15 cellular contexts compared by ENCODE assay signal in the genomic region with DNA sequence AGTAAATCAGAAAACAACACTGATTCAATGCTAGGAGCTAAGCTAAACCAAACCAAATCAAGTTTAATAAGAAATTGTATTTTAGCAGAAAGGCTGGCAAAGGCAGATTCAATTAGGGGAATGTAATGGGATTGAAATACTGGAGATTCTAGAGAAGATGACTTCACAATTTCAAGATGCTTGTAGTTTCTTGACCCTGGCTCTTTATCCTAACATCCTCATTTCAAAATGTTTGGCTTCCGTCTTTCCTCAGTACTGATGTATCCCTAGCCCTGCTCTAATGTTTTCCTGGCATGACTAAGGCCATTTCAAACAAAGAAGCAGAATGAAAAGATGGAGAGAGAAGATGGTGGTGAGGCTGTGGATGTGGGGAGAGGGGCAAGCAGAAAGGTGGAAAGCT. TPM values are rescaled to one million over a fixed set of nuclear protein-coding genes. Genes with fewer than 3 reads are reported as not detected.
A peak's percentile ranks its signal among the peaks of the same experiment; 100 is the strongest.
DNase-seq lines count a peak whose midpoint lies in the region; ATAC-seq and TF ChIP-seq lines count a peak whose summit lies in the region.
"Had no signal": no experiment of that assay in that cellular context is flagged by ENCODE, and none has a peak within 500 bp of the region (broad histone marks: within the 10 kb centered on the region; RNA-seq: fewer than 3 reads in every experiment).

No MANE protein-coding gene starts in this region.

- peaks cover 43% of the 10 kb centered on the region for H3K27me3 Mint-ChIP-seq in activated CD4-positive, alpha-beta memory T cell treated with anti-CD3 and anti-CD28 coated beads for 36 hours

- H3K4me3 Mint-ChIP-seq in activated CD4-positive, alpha-beta memory T cell treated with anti-CD3 and anti-CD28 coated beads for 36 hours = no peak overlapping the region

- no peaks in the 10 kb centered on the region for H3K36me3 ChIP-seq in osteoblast (ENCODE audit: insufficient read depth, low read length)
- H3K36me3 ChIP-seq: heart left ventricle, prostate gland, thyroid gland had no signal

- H3K27ac ChIP-seq in osteoblast (ENCODE audit: low read depth, low read length) = peak overlapping the region; percentile 70
- H3K27ac ChIP-seq: prostate gland, SK-N-MC, thyroid gland had no signal

- no peak overlapping the region for H3K27ac Mint-ChIP-seq in activated CD4-positive, alpha-beta memory T cell treated with anti-CD3 and anti-CD28 coated beads for 36 hours

- H3K9me3 Mint-ChIP-seq in activated CD4-positive, alpha-beta memory T cell treated with anti-CD3 and anti-CD28 coated beads for 36 hours = no peaks in the 10 kb centered on the region

- no peaks in the 10 kb centered on the region for H3K36me3 Mint-ChIP-seq in activated CD4-positive, alpha-beta memory T cell treated with anti-CD3 and anti-CD28 coated beads for 36 hours

- H2AFZ ChIP-seq in osteoblast (ENCODE audit: low read length) = no peak overlapping the region

- peaks cover 3% of the 10 kb centered on the region for H4K20me1 ChIP-seq in osteoblast (ENCODE audit: insufficient read depth, low read length)

- CTCF ChIA-PET in activated CD4-positive, alpha-beta memory T cell treated with anti-CD3 and anti-CD28 coated beads for 36 hours (lab: Charles Lee) = interaction anchor here (0.6 kb wide), 1 partner anchor 56 kb away, joined by 3 read pairs; no protein-coding TSS in a partner anchor

- H3K4me3 ChIP-seq in choroid plexus epithelial cell (ENCODE audit: low read depth, low read length) (no peak overlapping the region), osteoblast (ENCODE audit: insufficient read depth, low read length) (no peak overlapping the region)
- H3K4me3 ChIP-seq: heart left ventricle, prostate gland, SK-N-MC, thyroid gland had no signal

- TF ChIP-seq CTCF in choroid plexus epithelial cell (conservative IDR thresholded peaks at IDR 0.05; ENCODE audit: low read depth, low read length) (no peak), osteoblast (IDR thresholded peaks at IDR 0.05; ENCODE audit: extremely low read depth, low read depth, low read length) (no peak)

- peaks cover 43% of the 10 kb centered on the region for H3K4me1 ChIP-seq in osteoblast (ENCODE audit: insufficient read depth, low read length)
- H3K4me1 ChIP-seq: prostate gland had no signal

- H3K79me2 ChIP-seq in osteoblast (ENCODE audit: insufficient read depth, low read length) = peaks cover 27% of the 10 kb centered on the region

- POLR2A ChIA-PET in activated CD4-positive, alpha-beta memory T cell treated with anti-CD3 and anti-CD28 coated beads for 36 hours (lab: Charles Lee) = no interaction called here

- intact Hi-C loops in activated CD4-positive, alpha-beta memory T cell treated with anti-CD3 and anti-CD28 coated beads for 36 hours (cut with micrococcal nuclease) = no loop called here

- DNase-seq in EH (ENCODE audit: low read depth) = peak; percentile 96
- DNase-seq in NCI-H226 = peak; percentile 69
- DNase-seq in choroid plexus epithelial cell (ENCODE audit: low read depth) = peak; percentile 85
- DNase-seq in osteoblast (ENCODE audit: insufficient read length, low spot score, missing footprints) = peak; percentile 91
- DNase-seq in SK-N-DZ (ENCODE audit: low spot score) = no peak
- DNase-seq in activated CD4-positive, alpha-beta memory T cell treated with anti-CD3 and anti-CD28 coated beads for 36 hours = no peak
- DNase-seq: activated effector memory CD4-positive, alpha-beta T cell treated with anti-CD3 and anti-CD28 coated beads, Interleukin-2, amount 50 U/mL, for 16 hours; GDM1; heart left ventricle; NCI-H2171 treated with DMSO at 0.1 percent for 48 hours; thyroid gland had no signal

- H3K4me1 Mint-ChIP-seq in activated CD4-positive, alpha-beta memory T cell treated with anti-CD3 and anti-CD28 coated beads for 36 hours (ENCODE audit: low read depth) = peaks cover 8% of the 10 kb centered on the region

- ATAC-seq in HG03196 (IDR thresholded peaks at IDR 0.05; ENCODE audit: unreplicated experiment) (no peak), GM19023 (IDR thresholded peaks at IDR 0.05; ENCODE audit: unreplicated experiment) (no peak)
- ATAC-seq: heart left ventricle had no signal

- peak overlapping the region; percentile 5 for H3K4me2 ChIP-seq in osteoblast (ENCODE audit: insufficient read depth, low read length)

- no peaks in the 10 kb centered on the region for H3K9me3 ChIP-seq in osteoblast (ENCODE audit: low read depth, low read length)
- H3K9me3 ChIP-seq: heart left ventricle, prostate gland, thyroid gland had no signal

- no peaks in the 10 kb centered on the region for H3K27me3 ChIP-seq in osteoblast (ENCODE audit: insufficient read depth, low read length)
- H3K27me3 ChIP-seq: thyroid gland had no signal

RNA-seq across cellular contexts. Expression of a gene that starts 2.7 kb away (rescaled TPM):
- total RNA-seq in osteoblast = 47.0 and 52.7 TPM in 2 replicates
- polyA plus RNA-seq in SK-N-DZ (2014; cell fraction: cytosol; rRNA removed) = not detected in 2 replicates
- polyA plus RNA-seq in SK-N-DZ (2014; cell fraction: nucleus; rRNA removed) = not detected in 2 replicates
- under 1 TPM in 1 of 2 experiments, not detected in 1; 0.05 TPM for total RNA-seq in activated CD4-positive, alpha-beta memory T cell treated with anti-CD3 and anti-CD28 coated beads for 36 hours

Comparison
In these comparisons a context has a peak if more than half of its experiments do, and no peak if none do; other contexts are left out.
1. DNase-seq: peak in EH (single experiment), NCI-H226 (single experiment), choroid plexus epithelial cell (single experiment) and osteoblast (single experiment); none in SK-N-DZ (single experiment) and activated CD4-positive, alpha-beta memory T cell treated with anti-CD3 and anti-CD28 coated beads for 36 hours (single experiment).
2. RNA of a gene that starts 2.7 kb away (total RNA-seq): 47.0 to 52.7 TPM in osteoblast; 0.05 TPM in activated CD4-positive, alpha-beta memory T cell treated with anti-CD3 and anti-CD28 coated beads for 36 hours; every median in the first group is over 10 times any median in the second.